Comparison of ENCODE assay signal across 8 cellular contexts in genomic region chr5:8457187-8458037, GRCh38.
A peak's percentile ranks its signal among the peaks of the same experiment; 100 is the strongest.
DNase-seq lines count a peak whose midpoint lies in the region; ATAC-seq and TF ChIP-seq lines count a peak whose summit lies in the region.

No MANE protein-coding gene starts in this region.

- H3K9me3 ChIP-seq in SK-N-SH (no peaks in the 10 kb centered on the region), heart left ventricle (no peaks in the 10 kb centered on the region), aorta (ENCODE audit: control insufficient read depth, low read length) (no peaks in the 10 kb centered on the region)

- peaks cover 10% of the 10 kb centered on the region for H3F3A ChIP-seq in SK-N-SH (replicated peaks; ENCODE audit: insufficient read depth)

- POLR2A ChIA-PET in SK-N-SH (lab: Yijun Ruan, JAX), result interaction anchor here (0.6 kb wide), 1 partner anchor 920 kb away, joined by 4 read pairs; no protein-coding TSS in a partner anchor

- peaks cover 0 to 5% of the 10 kb centered on the region in 2 experiments; a peak in 1 of 4 replicates for H3K4me1 ChIP-seq in SK-N-SH (ENCODE audit: control insufficient read depth in 1 of 2, insufficient read depth in 2 of 2, low read depth in 1 of 2, low read length in 1 of 2)
- H3K4me1 ChIP-seq in heart left ventricle, result peaks cover 0 to 14% (median 5%) of the 10 kb centered on the region in 12 donors
- no peaks in the 10 kb centered on the region for H3K4me1 ChIP-seq in aorta (ENCODE audit: control insufficient read depth in 1 of 2, insufficient read depth in 2 of 2, low read length in 2 of 2)

- peak overlapping the region; percentile 71 for H3K9ac ChIP-seq in SK-N-SH

- H3K27ac ChIP-seq in SK-N-SH (ENCODE audit: low read depth in 2 of 2, low read length in 1 of 2) (peak overlapping the region; percentile 83 to 98), adipose tissue (ENCODE audit: low read depth, low read length) (peak overlapping the region; percentile 74), heart left ventricle (peak overlapping the region; percentile 77 to 94 (median 84)), aorta (ENCODE audit: low read depth in 1 of 2, low read length in 2 of 2) (peak overlapping the region in 1 of 2 donors; percentile 14)

- TF ChIP-seq RAD21 in SK-N-SH (IDR thresholded peaks at IDR 0.05; ENCODE audit: low read length), result 0 out of 2 replicates have a peak, but pooled peaks have one; percentile 24

- 5% methylated on average over 38 of the region's 74 CpGs for WGBS in SK-N-SH (ENCODE audit: low lambda C conversion rate)
- WGBS in adipose tissue, 3 donors, result 26 to 57% (median 31%) methylated on average over 74 of the region's 74 CpGs
- 22 to 62% (median 27%) methylated on average over 33 to 74 of the region's 74 CpGs for WGBS in heart left ventricle, 4 donors
- 22 to 50% methylated on average over 69 to 74 of the region's 74 CpGs for WGBS in aorta, 2 donors

- intact Hi-C loops in heart left ventricle (cut with DNase I) (no loop called here), aorta (cut with DNase I) (loop anchor here in 1 of 2 donors (10.0 kb wide), 1 partner anchor 1787 kb away; the partner anchor contains the start of gene ATPSCKMT)

- H3K79me2 ChIP-seq in SK-N-SH (ENCODE audit: insufficient read depth), result peaks cover 23% of the 10 kb centered on the region

- peak overlapping the region; percentile 81 for H3K4me2 ChIP-seq in SK-N-SH

- peak overlapping the region; percentile 93 for H2AFZ ChIP-seq in SK-N-SH (ENCODE audit: low read depth)

- CTCF ChIA-PET in SK-N-SH (lab: Yijun Ruan, JAX), result interaction anchor here (0.6 to 1.3 kb wide), 2 partner anchors 35 to 116 kb away, joined by 3 to 4 read pairs; no protein-coding TSS in a partner anchor

- H3K9me2 ChIP-seq in SK-N-SH, result no peaks in the 10 kb centered on the region

- ATAC-seq in GM19372 (IDR thresholded peaks at IDR 0.05; ENCODE audit: low read depth, unreplicated experiment) (peak; percentile 96), heart left ventricle (peak; percentile 99 to 100 (median 100)), aorta (ENCODE audit: low FRiP score) (peak; percentile 99)

- H3K4me3 ChIP-seq in SK-N-SH (ENCODE audit: low read depth in 2 of 2, low read length in 1 of 2) (peak overlapping the region; percentile 91 to 99), heart left ventricle (peak overlapping the region; percentile 62 to 97 (median 83)), aorta (ENCODE audit: low read length in 2 of 2) (peak overlapping the region; percentile 59 to 73)

- no peak for TF ChIP-seq EP300 in SK-N-SH (IDR thresholded peaks at IDR 0.05; ENCODE audit: borderline replicate concordance in 1 of 2, low read depth in 1 of 2, low read length in 1 of 2)

- peak; percentile 97 for DNase-seq in AG20443 (ENCODE audit: low spot score)
- DNase-seq in HT-29 (ENCODE audit: low spot score), result peak; percentile 99
- DNase-seq in SK-N-SH, result peak; percentile 97
- DNase-seq in heart left ventricle, result peak; percentile 94 to 98 (median 96)
- peak; percentile 95 for DNase-seq in renal cortical epithelial cell (ENCODE audit: low read depth)
- peak; percentile 97 for DNase-seq in aorta

- H3K27me3 ChIP-seq in SK-N-SH (ENCODE audit: insufficient read depth) (no peaks in the 10 kb centered on the region), heart left ventricle (no peaks in the 10 kb centered on the region), aorta (ENCODE audit: control insufficient read depth in 1 of 2, insufficient read depth in 2 of 2, low read length in 1 of 2) (no peaks in the 10 kb centered on the region)

- H3K36me3 ChIP-seq in SK-N-SH (replicated peaks in 1 of 2; ENCODE audit: control insufficient read depth in 1 of 2, insufficient read depth in 2 of 2, low read length in 1 of 2) (peaks cover 19 to 24% of the 10 kb centered on the region in 2 experiments), heart left ventricle (peaks cover 0 to 29% (median 18%) of the 10 kb centered on the region in 9 donors), aorta (ENCODE audit: control insufficient read depth in 1 of 2, insufficient read depth in 2 of 2, low read length in 1 of 2) (no peaks in the 10 kb centered on the region)

- TF ChIP-seq CTCF in SK-N-SH (IDR thresholded peaks at IDR 0.05), result no peak
- no peak for TF ChIP-seq CTCF in heart left ventricle (IDR thresholded peaks at IDR 0.05)

- no peaks in the 10 kb centered on the region for H4K20me1 ChIP-seq in SK-N-SH (ENCODE audit: insufficient read depth)

- peak in 1 of 2 donors; percentile 61 for TF ChIP-seq POLR2A in heart left ventricle (IDR thresholded peaks at IDR 0.05)

TF ChIP-seq in SK-N-SH, 30 proteins besides CTCF, POLR2A, EP300 and RAD21 (continues in another document):
- peak; percentile 41; the same call in 1 of the 2 replicates for TF ChIP-seq TCF12 (IDR thresholded peaks at IDR 0.05)
- peak; percentile 48 for TF ChIP-seq CHD2 (IDR thresholded peaks at IDR 0.05; ENCODE audit: low read length, partially characterized antibody)
- no peak for TF ChIP-seq YY1 (IDR thresholded peaks at IDR 0.05; ENCODE audit: low read depth)
- no peak for TF ChIP-seq SMC3 (IDR thresholded peaks at IDR 0.05; ENCODE audit: low read depth, low read length)
- TF ChIP-seq GATA2 (CRISPR knock-in tag; IDR thresholded peaks at IDR 0.05), result peak; percentile 46
- TF ChIP-seq SIN3A (IDR thresholded peaks at IDR 0.05; ENCODE audit: borderline replicate concordance, low read depth, low read length), result no peak
- peak; percentile 70 for TF ChIP-seq JUND (IDR thresholded peaks at IDR 0.05)
- peak; percentile 73 for TF ChIP-seq POLR2AphosphoS5 (IDR thresholded peaks at IDR 0.05; ENCODE audit: low read depth, low read length)
- TF ChIP-seq RXRA (IDR thresholded peaks at IDR 0.05; ENCODE audit: borderline replicate concordance, low read depth), result no peak
- no peak for TF ChIP-seq ZBTB33 (IDR thresholded peaks at IDR 0.05; ENCODE audit: borderline replicate concordance, low read depth)
- peak; percentile 62 for TF ChIP-seq RFX5 (IDR thresholded peaks at IDR 0.05; ENCODE audit: low read length)
- peak; percentile 94 for TF ChIP-seq NRF1 (IDR thresholded peaks at IDR 0.05; ENCODE audit: low read depth, low read length)
- no peak for TF ChIP-seq MEF2A (IDR thresholded peaks at IDR 0.05; ENCODE audit: borderline replicate concordance, low read depth)
- TF ChIP-seq MXI1 (IDR thresholded peaks at IDR 0.05; ENCODE audit: low read depth, low read length), result peak; percentile 84
- TF ChIP-seq EZH2phosphoT487 (IDR thresholded peaks at IDR 0.05; ENCODE audit: borderline replicate concordance, low read depth), result no peak
- TF ChIP-seq, protein P1, sequence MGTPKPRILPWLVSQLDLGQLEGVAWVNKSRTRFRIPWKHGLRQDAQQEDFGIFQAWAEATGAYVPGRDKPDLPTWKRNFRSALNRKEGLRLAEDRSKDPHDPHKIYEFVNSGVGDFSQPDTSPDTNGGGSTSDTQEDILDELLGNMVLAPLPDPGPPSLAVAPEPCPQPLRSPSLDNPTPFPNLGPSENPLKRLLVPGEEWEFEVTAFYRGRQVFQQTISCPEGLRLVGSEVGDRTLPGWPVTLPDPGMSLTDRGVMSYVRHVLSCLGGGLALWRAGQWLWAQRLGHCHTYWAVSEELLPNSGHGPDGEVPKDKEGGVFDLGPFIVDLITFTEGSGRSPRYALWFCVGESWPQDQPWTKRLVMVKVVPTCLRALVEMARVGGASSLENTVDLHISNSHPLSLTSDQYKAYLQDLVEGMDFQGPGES (IDR thresholded peaks at IDR 0.05; ENCODE audit: low read depth, low read length), result no peak
- TF ChIP-seq PBX3 (IDR thresholded peaks at IDR 0.05), result peak; percentile 33; the same call in 1 of the 2 replicates
- TF ChIP-seq ELF1 (IDR thresholded peaks at IDR 0.05), result no peak
- TF ChIP-seq TAF1 (IDR thresholded peaks at IDR 0.05; ENCODE audit: borderline replicate concordance, low read depth, low read length), result peak; percentile 57
- no peak for TF ChIP-seq RCOR1 (IDR thresholded peaks at IDR 0.05; ENCODE audit: low read length)
- TF ChIP-seq TEAD4 (IDR thresholded peaks at IDR 0.05; ENCODE audit: borderline replicate concordance, insufficient read depth), result no peak
- no peak for TF ChIP-seq FOXM1 (IDR thresholded peaks at IDR 0.05; ENCODE audit: low read depth)
- TF ChIP-seq FOXJ3 (CRISPR knock-in tag; IDR thresholded peaks at IDR 0.05), result no peak
- TF ChIP-seq FOSL2 (IDR thresholded peaks at IDR 0.05; ENCODE audit: borderline replicate concordance, low read depth), result peak; percentile 71; the same call in 1 of the 2 replicates
- no peak for TF ChIP-seq USF1 (IDR thresholded peaks at IDR 0.05; ENCODE audit: borderline replicate concordance, low read depth)
